Comparison of ENCODE assay signal across 1 cellular context in the genomic region with DNA sequence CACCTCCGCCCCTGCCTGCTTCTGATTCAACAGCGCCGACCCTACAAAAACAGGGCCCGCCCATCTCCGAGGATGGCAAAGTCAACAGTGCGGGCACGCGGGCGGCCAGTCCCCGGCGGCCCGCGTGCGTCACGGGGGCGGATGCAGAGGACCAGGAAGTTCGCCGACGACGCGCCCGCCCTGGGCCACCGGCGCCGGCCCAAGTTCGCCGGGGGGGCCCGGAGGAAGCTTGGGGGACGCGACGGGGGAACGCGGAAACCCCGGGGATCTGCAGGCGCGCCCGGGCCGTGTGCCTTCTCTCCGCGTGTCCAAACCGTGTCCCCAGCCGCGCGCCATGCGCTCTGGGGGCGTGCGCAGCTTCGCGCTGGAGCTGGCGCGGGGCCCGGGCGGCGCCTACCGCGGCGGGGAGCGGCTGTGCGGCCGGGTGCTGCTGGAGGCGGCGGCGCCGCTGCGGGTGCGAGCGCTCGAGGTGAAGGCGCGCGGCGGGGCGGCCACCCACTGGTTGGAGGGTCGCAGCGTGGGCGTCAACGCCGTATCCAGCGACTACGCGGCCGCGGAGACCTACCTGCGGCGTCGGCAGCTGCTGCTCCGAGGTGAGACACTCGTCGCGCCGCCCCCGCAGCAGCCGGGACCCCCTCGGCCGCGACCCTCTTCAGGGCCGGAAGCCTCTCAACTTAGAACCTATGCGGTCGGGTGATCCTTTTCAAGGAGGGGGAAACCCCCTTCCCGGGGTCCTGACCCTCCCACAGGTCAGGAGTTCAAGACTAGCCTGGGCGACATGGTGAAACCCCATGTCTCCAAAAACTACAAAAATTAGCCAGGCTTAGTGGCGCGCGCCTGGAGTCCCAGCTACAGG.
TF ChIP-seq lines count a peak whose summit lies in the region.

No MANE protein-coding gene starts in this region.

TF ChIP-seq in HEK293, 187 proteins besides CTCF, POLR2A, EP300 and RAD21 (continued from another document):
- TF ChIP-seq PRDM10 (tag by site-specific recombination; IDR thresholded peaks at IDR 0.05), result peak; percentile 40; the same call in 1 of the 2 replicates
- TF ChIP-seq, protein P1, sequence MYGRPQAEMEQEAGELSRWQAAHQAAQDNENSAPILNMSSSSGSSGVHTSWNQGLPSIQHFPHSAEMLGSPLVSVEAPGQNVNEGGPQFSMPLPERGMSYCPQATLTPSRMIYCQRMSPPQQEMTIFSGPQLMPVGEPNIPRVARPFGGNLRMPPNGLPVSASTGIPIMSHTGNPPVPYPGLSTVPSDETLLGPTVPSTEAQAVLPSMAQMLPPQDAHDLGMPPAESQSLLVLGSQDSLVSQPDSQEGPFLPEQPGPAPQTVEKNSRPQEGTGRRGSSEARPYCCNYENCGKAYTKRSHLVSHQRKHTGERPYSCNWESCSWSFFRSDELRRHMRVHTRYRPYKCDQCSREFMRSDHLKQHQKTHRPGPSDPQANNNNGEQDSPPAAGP (tag by site-specific recombination; IDR thresholded peaks at IDR 0.05), result no peak; the same call in none of the 2 replicates
- peak; percentile 19; the same call in 1 of the 2 replicates for TF ChIP-seq MZF1 (tag by site-specific recombination; IDR thresholded peaks at IDR 0.05; ENCODE audit: borderline replicate concordance)
- TF ChIP-seq ZSCAN16 (tag by site-specific recombination; IDR thresholded peaks at IDR 0.05), result no peak
- TF ChIP-seq KLF1 (tag by site-specific recombination; IDR thresholded peaks at IDR 0.05), result peak; percentile 84
- no peak for TF ChIP-seq ZNF155 (tag by site-specific recombination; IDR thresholded peaks at IDR 0.05)
- TF ChIP-seq ZNF324 (tag by site-specific recombination; IDR thresholded peaks at IDR 0.05), result no peak
- TF ChIP-seq ZNF266 (tag by site-specific recombination; IDR thresholded peaks at IDR 0.05; ENCODE audit: low read depth), result no peak
- no peak for TF ChIP-seq HOXC10 (CRISPR knock-in tag; IDR thresholded peaks at IDR 0.05)
- TF ChIP-seq MEIS1 (CRISPR knock-in tag; IDR thresholded peaks at IDR 0.05; ENCODE audit: borderline replicate concordance), result 0 out of 2 replicates have a peak, but pooled peaks have one; percentile 15
- TF ChIP-seq, protein P2, sequence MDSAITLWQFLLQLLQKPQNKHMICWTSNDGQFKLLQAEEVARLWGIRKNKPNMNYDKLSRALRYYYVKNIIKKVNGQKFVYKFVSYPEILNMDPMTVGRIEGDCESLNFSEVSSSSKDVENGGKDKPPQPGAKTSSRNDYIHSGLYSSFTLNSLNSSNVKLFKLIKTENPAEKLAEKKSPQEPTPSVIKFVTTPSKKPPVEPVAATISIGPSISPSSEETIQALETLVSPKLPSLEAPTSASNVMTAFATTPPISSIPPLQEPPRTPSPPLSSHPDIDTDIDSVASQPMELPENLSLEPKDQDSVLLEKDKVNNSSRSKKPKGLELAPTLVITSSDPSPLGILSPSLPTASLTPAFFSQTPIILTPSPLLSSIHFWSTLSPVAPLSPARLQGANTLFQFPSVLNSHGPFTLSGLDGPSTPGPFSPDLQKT (IDR thresholded peaks at IDR 0.05; ENCODE audit: borderline replicate concordance, low read depth, low read length), result no peak
- peak; percentile 56; the same call in 1 of the 2 replicates for TF ChIP-seq OSR2 (tag by site-specific recombination; IDR thresholded peaks at IDR 0.05)
- no peak for TF ChIP-seq ZNF530 (tag by site-specific recombination; IDR thresholded peaks at IDR 0.05; ENCODE audit: low read depth)
- TF ChIP-seq, protein P3, sequence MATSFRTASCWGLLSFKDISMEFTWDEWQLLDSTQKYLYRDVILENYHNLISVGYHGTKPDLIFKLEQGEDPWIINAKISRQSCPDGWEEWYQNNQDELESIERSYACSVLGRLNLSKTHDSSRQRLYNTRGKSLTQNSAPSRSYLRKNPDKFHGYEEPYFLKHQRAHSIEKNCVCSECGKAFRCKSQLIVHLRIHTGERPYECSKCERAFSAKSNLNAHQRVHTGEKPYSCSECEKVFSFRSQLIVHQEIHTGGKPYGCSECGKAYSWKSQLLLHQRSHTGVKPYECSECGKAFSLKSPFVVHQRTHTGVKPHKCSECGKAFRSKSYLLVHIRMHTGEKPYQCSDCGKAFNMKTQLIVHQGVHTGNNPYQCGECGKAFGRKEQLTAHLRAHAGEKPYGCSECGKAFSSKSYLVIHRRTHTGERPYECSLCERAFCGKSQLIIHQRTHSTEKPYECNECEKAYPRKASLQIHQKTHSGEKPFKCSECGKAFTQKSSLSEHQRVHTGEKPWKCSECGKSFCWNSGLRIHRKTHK (tag by site-specific recombination; IDR thresholded peaks at IDR 0.05), result no peak
